In genomic region chr5:41161271-41161670, GRCh38 we compare ENCODE assay signal across 25 cellular contexts.
A peak's percentile ranks its signal among the peaks of the same experiment; 100 is the strongest.
DNase-seq lines count a peak whose midpoint lies in the region; ATAC-seq, FAIRE-seq and TF ChIP-seq lines count a peak whose summit lies in the region.
"Had no signal": no experiment of that assay in that cellular context is flagged by ENCODE, and none has a peak within 500 bp of the region (broad histone marks: within the 10 kb centered on the region; RNA-seq: fewer than 3 reads in every experiment).

No MANE protein-coding gene starts in this region.

- DNase-seq in EH (ENCODE audit: low read depth) (peak; percentile 77), kidney tubule cell (ENCODE audit: low spot score) (peak; percentile 32), retina (no peak), ACHN (no peak)
- DNase-seq: activated CD4-positive, alpha-beta T cell treated with anti-CD3 and anti-CD28 coated beads for 4 hours; activated naive CD4-positive, alpha-beta T cell treated with anti-CD3 and anti-CD28 coated beads, Interleukin-2, amount 50 U/mL, for 16 hours; AML-193; amniotic stem cell; CD4-positive, alpha-beta memory T cell; esophagus squamous epithelium; immature natural killer cell; NCI-H146; NCI-H774; stimulated activated naive CD4-positive, alpha-beta T cell treated with Interleukin-2 at 50 U/mL for 16 hours; T-helper 9 cell; upper lobe of left lung; WERI-Rb-1 had no signal

- TF ChIP-seq RAD21 in Ishikawa (IDR thresholded peaks at IDR 0.05; ENCODE audit: low read depth), result no peak

- no peak for ATAC-seq in HG02678 (IDR thresholded peaks at IDR 0.05; ENCODE audit: unreplicated experiment)
- ATAC-seq in HG03039 (IDR thresholded peaks at IDR 0.05; ENCODE audit: unreplicated experiment), result no peak
- ATAC-seq: left lobe of liver had no signal

- in situ Hi-C loops in ACHN (cut with HindIII; ENCODE audit: low pct_ligation_motif_present, low pct_unique_long_range_greater_than_20kb, low sequenced_read_pairs), result no loop called here

- peak; percentile 62 for FAIRE-seq in endometrium (lab: Jason Lieb, UNC)
- FAIRE-seq: GM18507, GM19239, H1 had no signal

- peak; percentile 38; the same call in 1 of the 2 replicates for TF ChIP-seq EP300 in Ishikawa (IDR thresholded peaks at IDR 0.05; ENCODE audit: borderline replicate concordance)

TF ChIP-seq in Ishikawa, 13 proteins besides CTCF, POLR2A, EP300 and RAD21:
- TF ChIP-seq TEAD4 (IDR thresholded peaks at IDR 0.05), result peak; percentile 66; the same call in 1 of the 2 replicates
- TF ChIP-seq NFIC (IDR thresholded peaks at IDR 0.05), result no peak
- no peak for TF ChIP-seq USF1 (IDR thresholded peaks at IDR 0.05)
- peak; percentile 23; the same call in 1 of the 2 replicates for TF ChIP-seq FOXM1 (IDR thresholded peaks at IDR 0.05; ENCODE audit: borderline replicate concordance, low read depth)

Comparison
In these comparisons a context has a peak if more than half of its experiments do, and no peak if none do; other contexts are left out.
1. DNase-seq: peak in EH (single experiment) and kidney tubule cell (single experiment); none in retina (single experiment) and ACHN (single experiment).